In genomic region chr13:98338312-98338711, GRCh38 we compare ENCODE assay signal across 2 cellular contexts.
TF ChIP-seq lines count a peak whose summit lies in the region.

No MANE protein-coding gene starts in this region.

TF ChIP-seq in HepG2, 621 proteins besides CTCF, POLR2A, EP300 and RAD21 (continued from another document and continues in another):
- TF ChIP-seq HNF1A (IDR thresholded peaks at IDR 0.05; ENCODE audit: low read depth): no peak
- TF ChIP-seq HNF1A (CRISPR knock-in tag; IDR thresholded peaks at IDR 0.05; ENCODE audit: borderline replicate concordance): no peak
- no peak for TF ChIP-seq AKNA (CRISPR knock-in tag; IDR thresholded peaks at IDR 0.05; ENCODE audit: borderline replicate concordance)
- no peak for TF ChIP-seq ZNF720 (CRISPR knock-in tag; IDR thresholded peaks at IDR 0.05)
- TF ChIP-seq NONO (IDR thresholded peaks at IDR 0.05): no peak
- no peak for TF ChIP-seq NONO (CRISPR knock-in tag; conservative IDR thresholded peaks at IDR 0.05)
- TF ChIP-seq NPAS2 (CRISPR knock-in tag; IDR thresholded peaks at IDR 0.05; ENCODE audit: borderline replicate concordance): no peak
- no peak for TF ChIP-seq ZNF776 (CRISPR knock-in tag; IDR thresholded peaks at IDR 0.05)
- peak; percentile 58 for TF ChIP-seq CEBPG (CRISPR knock-in tag; IDR thresholded peaks at IDR 0.05)
- TF ChIP-seq SNRNP70 (IDR thresholded peaks at IDR 0.05; ENCODE audit: low read depth, low read length): no peak
- TF ChIP-seq GPBP1L1 (CRISPR knock-in tag; IDR thresholded peaks at IDR 0.05): no peak
- peak; percentile 33; the same call in 1 of the 2 replicates for TF ChIP-seq CEBPB (IDR thresholded peaks at IDR 0.05; ENCODE audit: borderline replicate concordance, low read depth, low read length)
- TF ChIP-seq ATF4 (CRISPR knock-in tag; IDR thresholded peaks at IDR 0.05): peak; percentile 16 to 46; a peak in 1 of 4 replicates
- no peak for TF ChIP-seq CC2D1A (CRISPR knock-in tag; IDR thresholded peaks at IDR 0.05)
- no peak for TF ChIP-seq HOXA7 (CRISPR knock-in tag; IDR thresholded peaks at IDR 0.05)
- no peak for TF ChIP-seq ZNF740 (CRISPR knock-in tag; IDR thresholded peaks at IDR 0.05)
- TF ChIP-seq ZNF549 (CRISPR knock-in tag; IDR thresholded peaks at IDR 0.05): no peak
- TF ChIP-seq FOSL2 (CRISPR knock-in tag; IDR thresholded peaks at IDR 0.05): no peak

TF ChIP-seq in K562, 482 proteins besides CTCF, POLR2A, EP300 and RAD21:
- TF ChIP-seq RERE (CRISPR knock-in tag; IDR thresholded peaks at IDR 0.05; ENCODE audit: borderline replicate concordance): no peak
- no peak for TF ChIP-seq RBM14 (IDR thresholded peaks at IDR 0.05; ENCODE audit: borderline replicate concordance, insufficient read depth, low read depth, low read length)
- peak; percentile 50 for TF ChIP-seq ATF3 (IDR thresholded peaks at IDR 0.05)
- TF ChIP-seq ATF3 (CRISPR knock-in tag; conservative IDR thresholded peaks at IDR 0.05): no peak
